Comparison of ENCODE assay signal across 27 cellular contexts in the genomic region with DNA sequence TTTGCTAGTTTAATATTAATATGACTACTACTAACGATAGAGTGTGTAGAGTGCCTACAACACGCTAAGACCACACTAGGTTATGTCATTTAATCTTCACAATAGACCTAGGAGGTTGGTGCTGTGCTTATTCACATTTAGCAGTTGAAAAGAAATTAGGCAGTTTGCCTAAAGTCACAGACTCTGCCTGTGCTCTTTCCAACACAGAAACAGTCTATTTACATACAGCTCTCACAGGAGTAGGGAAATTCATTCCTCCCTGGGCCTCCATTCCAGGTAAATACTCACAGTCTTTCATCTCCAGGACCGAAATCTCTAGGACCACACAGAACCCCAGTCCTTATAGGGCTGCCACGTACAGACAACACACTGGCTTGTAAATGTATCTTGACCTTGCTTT.
"Had no signal": no experiment of that assay in that cellular context is flagged by ENCODE, and none has a peak within 500 bp of the region (broad histone marks: within the 10 kb centered on the region; RNA-seq: fewer than 3 reads in every experiment).

No MANE protein-coding gene starts in this region.

- H3K27ac ChIP-seq: breast epithelium, foreskin keratinocyte, left ventricle myocardium inferior, prostate gland, tibial nerve had no signal

- FAIRE-seq: astrocyte, colon had no signal

- H3K27ac Mint-ChIP-seq: activated CD4-positive, alpha-beta memory T cell treated with anti-CD3 and anti-CD28 coated beads, Interleukin-2, amount 10 ng/mL, durations not matched to agents 7 days and 5 days; activated CD4-positive, alpha-beta T cell treated with anti-CD3 and anti-CD28 coated beads, Interleukin-2, amount 10 ng/mL, durations not matched to agents 7 days and 5 days; activated naive CD4-positive, alpha-beta T cell treated with anti-CD3 and anti-CD28 coated beads, Interleukin-2, amount 10 ng/mL, durations not matched to agents 7 days and 5 days; activated naive CD8-positive, alpha-beta T cell treated with anti-CD3 and anti-CD28 coated beads, Interleukin-2, amount 10 ng/mL, durations not matched to agents 7 days and 5 days; activated T-cell treated with anti-CD3 and anti-CD28 coated beads, Interleukin-2, amount 50 U/mL, for 24 hours; nephron; stimulated activated naive B cell treated with anti-CD40 and anti-IgM and Interleukin-4, amounts not matched to agents 10 μg/mL and 1 μg/mL and 100 μg/mL, for 72 hours; T-helper 17 cell; WTC11 had no signal

- ATAC-seq: foreskin keratinocyte; stimulated activated naive B cell treated with anti-CD40 and anti-IgM and Interleukin-4, amounts not matched to agents 10 μg/mL and 1 μg/mL and 100 μg/mL, for 72 hours; T-helper 17 cell; WTC11 had no signal

- H3K4me1 Mint-ChIP-seq: activated CD4-positive, alpha-beta memory T cell treated with anti-CD3 and anti-CD28 coated beads, Interleukin-2, amount 10 ng/mL, durations not matched to agents 7 days and 5 days; activated CD4-positive, alpha-beta T cell treated with anti-CD3 and anti-CD28 coated beads, Interleukin-2, amount 10 ng/mL, durations not matched to agents 7 days and 5 days; activated naive CD4-positive, alpha-beta T cell treated with anti-CD3 and anti-CD28 coated beads, Interleukin-2, amount 10 ng/mL, durations not matched to agents 7 days and 5 days; activated naive CD8-positive, alpha-beta T cell treated with anti-CD3 and anti-CD28 coated beads, Interleukin-2, amount 10 ng/mL, durations not matched to agents 7 days and 5 days; T-helper 17 cell; WTC11 had no signal

- H3K36me3 ChIP-seq: breast epithelium, left ventricle myocardium inferior, prostate gland, tibial nerve had no signal

- H3K27me3 ChIP-seq: breast epithelium, esophagus muscularis mucosa, foreskin keratinocyte, tibial nerve had no signal

- H3K36me3 Mint-ChIP-seq: activated naive CD4-positive, alpha-beta T cell treated with anti-CD3 and anti-CD28 coated beads, Interleukin-2, amount 10 ng/mL, durations not matched to agents 7 days and 5 days; activated naive CD8-positive, alpha-beta T cell treated with anti-CD3 and anti-CD28 coated beads, Interleukin-2, amount 10 ng/mL, durations not matched to agents 7 days and 5 days; stimulated activated naive B cell treated with anti-CD40 and anti-IgM and Interleukin-4, amounts not matched to agents 10 μg/mL and 1 μg/mL and 100 μg/mL, for 72 hours; WTC11 had no signal

- H3K9me3 Mint-ChIP-seq: activated CD4-positive, alpha-beta memory T cell treated with anti-CD3 and anti-CD28 coated beads, Interleukin-2, amount 10 ng/mL, durations not matched to agents 7 days and 5 days; activated CD4-positive, alpha-beta T cell treated with anti-CD3 and anti-CD28 coated beads, Interleukin-2, amount 10 ng/mL, durations not matched to agents 7 days and 5 days; activated naive CD4-positive, alpha-beta T cell treated with anti-CD3 and anti-CD28 coated beads, Interleukin-2, amount 10 ng/mL, durations not matched to agents 7 days and 5 days; activated naive CD8-positive, alpha-beta T cell treated with anti-CD3 and anti-CD28 coated beads, Interleukin-2, amount 10 ng/mL, durations not matched to agents 7 days and 5 days; activated T-cell treated with anti-CD3 and anti-CD28 coated beads, Interleukin-2, amount 50 U/mL, for 24 hours; stimulated activated naive B cell treated with anti-CD40 and anti-IgM and Interleukin-4, amounts not matched to agents 10 μg/mL and 1 μg/mL and 100 μg/mL, for 72 hours; WTC11 had no signal

- DNase-seq: activated CD4-positive, alpha-beta memory T cell treated with anti-CD3 and anti-CD28 coated beads, Interleukin-2, amount 10 ng/mL, durations not matched to agents 7 days and 5 days; activated CD4-positive, alpha-beta T cell treated with anti-CD3 and anti-CD28 coated beads for 1 hour; activated CD4-positive, alpha-beta T cell treated with anti-CD3 and anti-CD28 coated beads, Interleukin-2, amount 10 ng/mL, durations not matched to agents 7 days and 5 days; activated CD8-positive, alpha-beta memory T cell treated with anti-CD3 and anti-CD28 coated beads, Interleukin-2, amount 50 U/mL, for 48 hours; activated gamma-delta T cell; activated naive CD4-positive, alpha-beta T cell treated with anti-CD3 and anti-CD28 coated beads, Interleukin-2, amount 10 ng/mL, durations not matched to agents 7 days and 5 days; activated naive CD8-positive, alpha-beta T cell treated with anti-CD3 and anti-CD28 coated beads, Interleukin-2, amount 10 ng/mL, durations not matched to agents 7 days and 5 days; activated T-cell treated with anti-CD3 and anti-CD28 coated beads, Interleukin-2, amount 50 U/mL, for 24 hours; central memory CD4-positive, alpha-beta T cell; dermis blood vessel endothelial cell; effector CD4-positive, alpha-beta T cell; foreskin keratinocyte; left ventricle myocardium inferior; mammary epithelial cell; stimulated activated CD4-positive, alpha-beta T cell treated with anti-CD3 and anti-CD28 coated beads, Interleukin-15, amount 100 ng/mL, for 24 hours; stimulated activated CD4-positive, alpha-beta T cell treated with anti-CD3 and anti-CD28 coated beads, Interleukin-2, amount 100 ng/mL, for 24 hours; stimulated activated naive B cell treated with anti-CD40 and anti-IgM and Interleukin-4, amounts not matched to agents 10 μg/mL and 1 μg/mL and 100 μg/mL, for 72 hours; T-helper 17 cell; T1000 had no signal

- H3K4me3 Mint-ChIP-seq: activated CD4-positive, alpha-beta memory T cell treated with anti-CD3 and anti-CD28 coated beads, Interleukin-2, amount 10 ng/mL, durations not matched to agents 7 days and 5 days; activated CD4-positive, alpha-beta T cell treated with anti-CD3 and anti-CD28 coated beads, Interleukin-2, amount 10 ng/mL, durations not matched to agents 7 days and 5 days; activated naive CD4-positive, alpha-beta T cell treated with anti-CD3 and anti-CD28 coated beads, Interleukin-2, amount 10 ng/mL, durations not matched to agents 7 days and 5 days; activated naive CD8-positive, alpha-beta T cell treated with anti-CD3 and anti-CD28 coated beads, Interleukin-2, amount 10 ng/mL, durations not matched to agents 7 days and 5 days; activated T-cell treated with anti-CD3 and anti-CD28 coated beads, Interleukin-2, amount 50 U/mL, for 24 hours; nephron; stimulated activated naive B cell treated with anti-CD40 and anti-IgM and Interleukin-4, amounts not matched to agents 10 μg/mL and 1 μg/mL and 100 μg/mL, for 72 hours; T-helper 17 cell; WTC11 had no signal

- H3K4me3 ChIP-seq: breast epithelium, esophagus muscularis mucosa, left ventricle myocardium inferior, prostate gland, tibial nerve had no signal

- H3K4me1 ChIP-seq: breast epithelium, foreskin keratinocyte, prostate gland, tibial nerve had no signal

- H3K27me3 Mint-ChIP-seq: activated CD4-positive, alpha-beta memory T cell treated with anti-CD3 and anti-CD28 coated beads, Interleukin-2, amount 10 ng/mL, durations not matched to agents 7 days and 5 days; activated CD4-positive, alpha-beta T cell treated with anti-CD3 and anti-CD28 coated beads, Interleukin-2, amount 10 ng/mL, durations not matched to agents 7 days and 5 days; activated naive CD4-positive, alpha-beta T cell treated with anti-CD3 and anti-CD28 coated beads, Interleukin-2, amount 10 ng/mL, durations not matched to agents 7 days and 5 days had no signal

- H3K9me3 ChIP-seq: breast epithelium, esophagus muscularis mucosa, left ventricle myocardium inferior, prostate gland, tibial nerve had no signal
